In genomic region chr16:21834211-21834610, GRCh38 we compare ENCODE assay signal across 7 cellular contexts. TPM values are rescaled to one million over a fixed set of nuclear protein-coding genes. Genes with fewer than 3 reads are reported as not detected.
A peak's percentile ranks its signal among the peaks of the same experiment; 100 is the strongest.
DNase-seq lines count a peak whose midpoint lies in the region; ATAC-seq, FAIRE-seq and TF ChIP-seq lines count a peak whose summit lies in the region.
"Not testable (repeated sequence)": the region's sequence is repeated elsewhere in the genome, so short reads cannot be mapped to it uniquely, and the experiment has no call there.

No MANE protein-coding gene starts in this region.

- not testable (repeated sequence) for H4K20me1 ChIP-seq in OCI-LY1 (ENCODE audit: insufficient read depth, low read length); GM12878 (ENCODE audit: control insufficient read depth, insufficient read depth)

- H3K4me3 Mint-ChIP-seq in CD4-positive, CD25-positive, alpha-beta regulatory T cell; CD4-positive, alpha-beta memory T cell; activated CD4-positive, alpha-beta T cell treated with anti-CD3 and anti-CD28 coated beads, Interleukin-2, amount 10 ng/mL, durations not matched to agents 24 days and 14 days; naive thymus-derived CD4-positive, alpha-beta T cell: not testable (repeated sequence)

- ATAC-seq in CD4-positive, CD25-positive, alpha-beta regulatory T cell (ENCODE audit: low read depth in 2 of 2); GM12878; naive thymus-derived CD4-positive, alpha-beta T cell: not testable (repeated sequence)

- not testable (repeated sequence) for H3K9me3 ChIP-seq in CD4-positive, CD25-positive, alpha-beta regulatory T cell (ENCODE audit: control insufficient read depth in 2 of 2, low read length in 2 of 2); CD4-positive, alpha-beta memory T cell (ENCODE audit: control insufficient read depth in 1 of 2, low read length in 2 of 2); OCI-LY1 (ENCODE audit: low read length); GM12878 (replicated peaks; ENCODE audit: control insufficient read depth, insufficient read depth, low read length); naive thymus-derived CD4-positive, alpha-beta T cell (ENCODE audit: control insufficient read depth in 2 of 3, low read length in 3 of 3)

- H3K36me3 ChIP-seq in CD4-positive, CD25-positive, alpha-beta regulatory T cell (ENCODE audit: control insufficient read depth, insufficient read depth, low read length); CD4-positive, alpha-beta memory T cell (ENCODE audit: insufficient read depth, low read length); OCI-LY1 (ENCODE audit: insufficient read depth, low read length); GM12878 (ENCODE audit: control insufficient read depth in 2 of 2, insufficient read depth in 2 of 2, low read length in 1 of 2); naive thymus-derived CD4-positive, alpha-beta T cell (ENCODE audit: control insufficient read depth in 2 of 3, insufficient read depth in 3 of 3, low read length in 3 of 3): not testable (repeated sequence)

- not testable (repeated sequence) for H2AFZ ChIP-seq in OCI-LY1 (ENCODE audit: low read length); GM12878 (ENCODE audit: control insufficient read depth, low read depth, low read length)

- H3K4me2 ChIP-seq in OCI-LY1 (ENCODE audit: low read length); GM12878 (ENCODE audit: control insufficient read depth, insufficient read depth): not testable (repeated sequence)

- not testable (repeated sequence) for TF ChIP-seq CTCF in OCI-LY1 (IDR thresholded peaks at IDR 0.05; ENCODE audit: low read length); GM12878 (IDR thresholded peaks at IDR 0.05 in 2 of 3, conservative IDR thresholded peaks at IDR 0.05 in 1 of 3; ENCODE audit: control insufficient read depth in 2 of 3, extremely low read depth in 1 of 3, insufficient read depth in 1 of 3, low read depth in 3 of 3, low read length in 3 of 3)

- not testable (repeated sequence) for H3F3A ChIP-seq in OCI-LY1 (ENCODE audit: insufficient read depth, low read length)

- RAD21 ChIA-PET in GM12878 (lab: Charles Lee; ENCODE audit: unreplicated experiment): not testable (repeated sequence)

- H3K9ac ChIP-seq in OCI-LY1 (ENCODE audit: low read length); GM12878 (ENCODE audit: control insufficient read depth, insufficient read depth, low read length): not testable (repeated sequence)

- DNase-seq in CD4-positive, CD25-positive, alpha-beta regulatory T cell: peak in 1 of 3 donors; percentile 48
- DNase-seq in CD4-positive, alpha-beta memory T cell: peak in 4 of 5 donors; percentile 30 to 57 (median 48)
- DNase-seq in activated CD4-positive, alpha-beta T cell treated with anti-CD3 and anti-CD28 coated beads, Interleukin-2, amount 10 ng/mL, durations not matched to agents 24 days and 14 days: peak; percentile 37
- DNase-seq in GM12878 (ENCODE audit: low read depth, low spot score): not testable (repeated sequence)
- peak; percentile 53 for DNase-seq in central memory CD4-positive, alpha-beta T cell
- peak in 5 of 9 donors; percentile 14 to 42 (median 37) for DNase-seq in naive thymus-derived CD4-positive, alpha-beta T cell

- H3K79me2 ChIP-seq in OCI-LY1 (ENCODE audit: insufficient read depth, low read length); GM12878 (ENCODE audit: control insufficient read depth, insufficient read depth, low read length): not testable (repeated sequence)

- not testable (repeated sequence) for H3K9me2 ChIP-seq in OCI-LY1 (ENCODE audit: low read depth, low read length)

- not testable (repeated sequence) for H3K4me1 ChIP-seq in CD4-positive, CD25-positive, alpha-beta regulatory T cell (ENCODE audit: control insufficient read depth, insufficient read depth, low read length, poor library complexity, severe bottlenecking); CD4-positive, alpha-beta memory T cell (ENCODE audit: insufficient read depth, low read length); OCI-LY1 (ENCODE audit: insufficient read depth, low read length, severe bottlenecking); GM12878 (ENCODE audit: control insufficient read depth, insufficient read depth, low read length); naive thymus-derived CD4-positive, alpha-beta T cell (ENCODE audit: control insufficient read depth in 2 of 2, insufficient read depth in 2 of 2, low read length in 2 of 2)

- TF ChIP-seq RAD21 in GM12878 (IDR thresholded peaks at IDR 0.05; ENCODE audit: insufficient read depth, low read depth, low read length): not testable (repeated sequence)

- not testable (repeated sequence) for H3K27me3 ChIP-seq in CD4-positive, CD25-positive, alpha-beta regulatory T cell (ENCODE audit: control insufficient read depth, insufficient read depth, low read length); CD4-positive, alpha-beta memory T cell (ENCODE audit: insufficient read depth, low read length); OCI-LY1 (ENCODE audit: insufficient read depth, low read length); GM12878 (replicated peaks in 1 of 2; ENCODE audit: control insufficient read depth in 2 of 2, insufficient read depth in 2 of 2, low read length in 1 of 2); naive thymus-derived CD4-positive, alpha-beta T cell (ENCODE audit: control insufficient read depth in 2 of 2, insufficient read depth in 2 of 2, low read length in 2 of 2)

- TF ChIP-seq EP300 in GM12878 (IDR thresholded peaks at IDR 0.05; ENCODE audit: borderline replicate concordance in 1 of 2, control insufficient read depth in 1 of 2, low read depth in 2 of 2, low read length in 2 of 2): not testable (repeated sequence)

- SMC1A ChIA-PET in GM12878 (lab: Charles Lee; ENCODE audit: uncharacterized antibody, unreplicated experiment): not testable (repeated sequence)

- CTCF ChIA-PET in CD4-positive, alpha-beta memory T cell (lab: Charles Lee; ENCODE audit: partially characterized antibody); GM12878 (lab: Yijun Ruan, JAX); naive thymus-derived CD4-positive, alpha-beta T cell (lab: Charles Lee): not testable (repeated sequence)

- not testable (repeated sequence) for FAIRE-seq in GM12878 (lab: Jason Lieb, UNC)

- not testable (repeated sequence) for H3K27me3 Mint-ChIP-seq in CD4-positive, CD25-positive, alpha-beta regulatory T cell; CD4-positive, alpha-beta memory T cell; activated CD4-positive, alpha-beta T cell treated with anti-CD3 and anti-CD28 coated beads, Interleukin-2, amount 10 ng/mL, durations not matched to agents 24 days and 14 days; naive thymus-derived CD4-positive, alpha-beta T cell

- H3K4me1 Mint-ChIP-seq in CD4-positive, CD25-positive, alpha-beta regulatory T cell; CD4-positive, alpha-beta memory T cell; activated CD4-positive, alpha-beta T cell treated with anti-CD3 and anti-CD28 coated beads, Interleukin-2, amount 10 ng/mL, durations not matched to agents 24 days and 14 days; naive thymus-derived CD4-positive, alpha-beta T cell: not testable (repeated sequence)

- in situ Hi-C loops in GM12878 (cut with MboI): not testable (repeated sequence)

- 0% methylated on average over 1 of the region's 5 CpGs for WGBS in GM12878 (ENCODE audit: insufficient coverage, insufficient replicate concordance, low lambda C conversion rate, missing lambda C conversion rate)

- H3K9me3 Mint-ChIP-seq in CD4-positive, CD25-positive, alpha-beta regulatory T cell; CD4-positive, alpha-beta memory T cell; activated CD4-positive, alpha-beta T cell treated with anti-CD3 and anti-CD28 coated beads, Interleukin-2, amount 10 ng/mL, durations not matched to agents 24 days and 14 days; naive thymus-derived CD4-positive, alpha-beta T cell: not testable (repeated sequence)

- not testable (repeated sequence) for H3K4me3 ChIP-seq in CD4-positive, CD25-positive, alpha-beta regulatory T cell (ENCODE audit: low read depth, low read length); CD4-positive, alpha-beta memory T cell (ENCODE audit: low read length in 2 of 2); OCI-LY1 (ENCODE audit: low read depth, low read length, poor library complexity, severe bottlenecking); GM12878; naive thymus-derived CD4-positive, alpha-beta T cell (ENCODE audit: low read length)

- peak overlapping the region; percentile 68 for H3K27ac ChIP-seq in CD4-positive, CD25-positive, alpha-beta regulatory T cell (ENCODE audit: insufficient read depth, low read length, poor library complexity, severe bottlenecking)
- H3K27ac ChIP-seq in CD4-positive, alpha-beta memory T cell (ENCODE audit: low read depth, low read length); GM12878 (ENCODE audit: control insufficient read depth, insufficient read depth): not testable (repeated sequence)
- H3K27ac ChIP-seq in OCI-LY1 (ENCODE audit: low read depth, low read length, poor library complexity, severe bottlenecking): peak overlapping the region; percentile 73
- peak overlapping the region; percentile 63 for H3K27ac ChIP-seq in naive thymus-derived CD4-positive, alpha-beta T cell (ENCODE audit: low read depth, low read length)

- POLR2A ChIA-PET in CD4-positive, alpha-beta memory T cell (lab: Charles Lee; ENCODE audit: partially characterized antibody); GM12878 (lab: Charles Lee); naive thymus-derived CD4-positive, alpha-beta T cell (lab: Charles Lee): not testable (repeated sequence)

- H3K27ac Mint-ChIP-seq in CD4-positive, CD25-positive, alpha-beta regulatory T cell; CD4-positive, alpha-beta memory T cell; activated CD4-positive, alpha-beta T cell treated with anti-CD3 and anti-CD28 coated beads, Interleukin-2, amount 10 ng/mL, durations not matched to agents 24 days and 14 days; naive thymus-derived CD4-positive, alpha-beta T cell: not testable (repeated sequence)

- TSS peak; percentile 71 for BruUV-seq in GM12878 (replicated peaks; lab: Mats Ljungman, UMichigan)

- H3K36me3 Mint-ChIP-seq in CD4-positive, CD25-positive, alpha-beta regulatory T cell; CD4-positive, alpha-beta memory T cell; activated CD4-positive, alpha-beta T cell treated with anti-CD3 and anti-CD28 coated beads, Interleukin-2, amount 10 ng/mL, durations not matched to agents 24 days and 14 days (ENCODE audit: low read depth); naive thymus-derived CD4-positive, alpha-beta T cell: not testable (repeated sequence)

- not testable (repeated sequence) for TF ChIP-seq POLR2A in GM12878 (IDR thresholded peaks at IDR 0.05; ENCODE audit: low read depth, low read length)

- intact Hi-C loops in CD4-positive, alpha-beta memory T cell (cut with micrococcal nuclease); activated CD4-positive, alpha-beta T cell treated with anti-CD3 and anti-CD28 coated beads, Interleukin-2, amount 10 ng/mL, durations not matched to agents 24 days and 14 days (cut with micrococcal nuclease); GM12878 (cut with micrococcal nuclease; ENCODE audit: unreplicated experiment); naive thymus-derived CD4-positive, alpha-beta T cell (cut with micrococcal nuclease): not testable (repeated sequence)

RNA-seq across cellular contexts. Expression of gene NPIPB4, which starts 23.3 kb away (rescaled TPM):
- total RNA-seq in CD4-positive, CD25-positive, alpha-beta regulatory T cell: 411 TPM
- polyA plus RNA-seq in CD4-positive, CD25-positive, alpha-beta regulatory T cell: 1 to 10 TPM; 3.2 to 5.2 (median 4.1) TPM
- 100 to 1,000 TPM; 216 to 271 TPM for total RNA-seq in CD4-positive, alpha-beta memory T cell
- 10 to 100 TPM in 1 of 2 donors, 1 to 10 TPM in 1; 1.8 to 17.0 TPM for polyA plus RNA-seq in CD4-positive, alpha-beta memory T cell
- total RNA-seq in activated CD4-positive, alpha-beta T cell treated with anti-CD3 and anti-CD28 coated beads, Interleukin-2, amount 10 ng/mL, durations not matched to agents 24 days and 14 days: 202 and 221 TPM in 2 replicates
- 629 and 780 TPM in 2 replicates for total RNA-seq in GM12878 (2013; cell fraction: nucleolus; rRNA removed)
- total RNA-seq in GM12878 (2014; rRNA removed) (17.7 and 21.0 TPM in 2 replicates), GM12878 (2014; rRNA removed; fragmentation: Illumina TruSeq; extraction: Trizol) (41.2 and 47.0 TPM in 2 replicates), GM12878 (2021) (67.4 and 107 TPM in 2 replicates)
- 39.0 TPM for polyA plus RNA-seq in GM12878 (2011; ENCODE audit: low read depth)
- polyA plus RNA-seq in GM12878 (2011; rRNA removed) (124 and 130 TPM in 2 replicates), GM12878 (2014; fragmentation: Illumina TruSeq; extraction: Trizol) (45.2 and 52.4 TPM in 2 replicates), GM12878 (2014; fragmentation: Nextera tagmentation; extraction: Ambion mirVana) (1 to 10 TPM; 1.3 to 2.5 TPM), GM12878 (2014; rRNA removed) (38.8 and 40.0 TPM in 2 replicates), GM12878 (2016; fragmentation: Nextera tagmentation; extraction: Ambion mirVana) (10 to 100 TPM; 29.1 to 42.0 TPM)
- polyA plus RNA-seq in GM12878 (2011; cell fraction: cytosol; rRNA removed): 78.8 and 104 TPM in 2 replicates
- 259 and 305 TPM in 2 replicates for polyA plus RNA-seq in GM12878 (2011; cell fraction: nucleus; rRNA removed)
- 42.8 and 88.5 TPM in 2 replicates for polyA plus RNA-seq in GM12878 (2012)
- polyA minus RNA-seq in GM12878 (2011; rRNA and poly(A)+ RNA removed): 198 and 223 TPM in 2 replicates
- 92.6 and 102 TPM in 2 replicates for polyA minus RNA-seq in GM12878 (2011; cell fraction: cytosol; rRNA and poly(A)+ RNA removed)
- polyA minus RNA-seq in GM12878 (2011; cell fraction: nucleus; rRNA and poly(A)+ RNA removed): 220 and 302 TPM in 2 replicates
- 100 to 1,000 TPM; 221 to 409 (median 232) TPM for total RNA-seq in naive thymus-derived CD4-positive, alpha-beta T cell
- 1 to 10 TPM; 5.1 to 5.3 TPM for polyA plus RNA-seq in naive thymus-derived CD4-positive, alpha-beta T cell
